ENCODE assay signal across 11 cellular contexts in genomic region chr14:55803506-55804197, GRCh38.
DNase-seq lines count a peak whose midpoint lies in the region; ATAC-seq, FAIRE-seq and TF ChIP-seq lines count a peak whose summit lies in the region.
"Had no signal": no experiment of that assay in that cellular context is flagged by ENCODE, and none has a peak within 500 bp of the region (broad histone marks: within the 10 kb centered on the region; RNA-seq: fewer than 3 reads in every experiment).

No MANE protein-coding gene starts in this region.

- no peaks in the 10 kb centered on the region for H3K79me2 ChIP-seq in hepatocyte

- no peak for ATAC-seq in A549
- no peak for ATAC-seq in HG03571 (IDR thresholded peaks at IDR 0.05; ENCODE audit: unreplicated experiment)
- no peak for ATAC-seq in left lobe of liver

- FAIRE-seq in A549 (lab: Jason Lieb, UNC): no peak
- FAIRE-seq: kidney had no signal

- TF ChIP-seq POLR2A in A549 (IDR thresholded peaks at IDR 0.05; ENCODE audit: low read length): no peak

- no peak overlapping the region for H3K4me3 ChIP-seq in A549
- no peak overlapping the region for H3K4me3 ChIP-seq in hepatocyte

- WGBS in A549 (ENCODE audit: missing lambda C conversion rate): 60% methylated on average over 3 of the region's 3 CpGs
- WGBS in hepatocyte (ENCODE audit: low lambda C conversion rate, missing lambda C conversion rate): 91% methylated on average over 3 of the region's 3 CpGs

- no peaks in the 10 kb centered on the region for H4K20me1 ChIP-seq in hepatocyte (ENCODE audit: insufficient read depth, poor library complexity, severe bottlenecking)

- H3K27ac ChIP-seq in A549 (peak overlapping the region; percentile 61 to 68), hepatocyte (peak overlapping the region; percentile 77)

- H3K9me3 ChIP-seq in A549 (peaks cover 10% of the 10 kb centered on the region; the same call in 1 of the 3 replicates), hepatocyte (ENCODE audit: low read depth) (no peaks in the 10 kb centered on the region)

- DNase-seq in A549 (ENCODE audit: low read depth in 1 of 2, low spot score in 1 of 2) (no peak), HT1080 (ENCODE audit: low read depth) (peak; percentile 52), amniotic epithelial cell (ENCODE audit: low read depth) (peak; percentile 60), hepatocyte (ENCODE audit: low spot score) (no peak), nucleus accumbens (lab: John Stamatoyannopoulos, UW) (no peak), NCI-H1930 (lab: John Stamatoyannopoulos, UW) (no peak), left lobe of liver (ENCODE audit: low spot score) (no peak)
- DNase-seq: DMS79 treated with DMSO at 0.1 percent for 48 hours, kidney, NCI-H1417 treated with DMSO at 0.1 percent for 48 hours had no signal

- H3K4me2 ChIP-seq in A549 (peak overlapping the region; percentile 47), hepatocyte (no peak overlapping the region)

- H3K36me3 ChIP-seq in hepatocyte (replicated peaks; ENCODE audit: insufficient read depth, low read depth): no peaks in the 10 kb centered on the region

- H3K9me2 ChIP-seq in hepatocyte (replicated peaks; ENCODE audit: insufficient read depth): no peaks in the 10 kb centered on the region

- no peak overlapping the region for H2AFZ ChIP-seq in hepatocyte

- CTCF ChIA-PET in A549 (lab: Yijun Ruan, JAX): interaction anchor here (0.8 to 1.9 kb wide), 5 partner anchors 9 to 536 kb away, joined by 3 to 6 read pairs (median 3); no protein-coding TSS in a partner anchor

- no peak for TF ChIP-seq RAD21 in A549 (conservative IDR thresholded peaks at IDR 0.05 in 1 of 2, IDR thresholded peaks at IDR 0.05 in 1 of 2)

- no peak for TF ChIP-seq EP300 in A549 (IDR thresholded peaks at IDR 0.05)

- peaks cover 37% of the 10 kb centered on the region for H3K4me1 ChIP-seq in A549
- H3K4me1 ChIP-seq in hepatocyte (ENCODE audit: insufficient read depth): peaks cover 32% of the 10 kb centered on the region

- no peaks in the 10 kb centered on the region for H3K27me3 ChIP-seq in hepatocyte

- no peak for TF ChIP-seq CTCF in A549 (IDR thresholded peaks at IDR 0.05)
- no peak for TF ChIP-seq CTCF in hepatocyte (IDR thresholded peaks at IDR 0.05; ENCODE audit: poor library complexity)

- POLR2A ChIA-PET in A549 (lab: Yijun Ruan, JAX): no interaction called here

TF ChIP-seq in A549, 52 proteins besides CTCF, POLR2A, EP300 and RAD21:
- TF ChIP-seq ZSCAN20 (CRISPR knock-in tag; IDR thresholded peaks at IDR 0.05): no peak
- TF ChIP-seq ZNF302 (CRISPR knock-in tag; IDR thresholded peaks at IDR 0.05): 0 out of 2 replicates have a peak, but pooled peaks have one; percentile 55

Comparison
In these comparisons a context has a peak if more than half of its experiments do, and no peak if none do; other contexts are left out.
1. DNase-seq: peak in HT1080 (single experiment) and amniotic epithelial cell (single experiment); none in A549 (0 of 2), hepatocyte (single experiment), nucleus accumbens (0 of 56), NCI-H1930 (0 of 2) and left lobe of liver (single experiment).